ENCODE assay signal across 21 cellular contexts in the genomic region with DNA sequence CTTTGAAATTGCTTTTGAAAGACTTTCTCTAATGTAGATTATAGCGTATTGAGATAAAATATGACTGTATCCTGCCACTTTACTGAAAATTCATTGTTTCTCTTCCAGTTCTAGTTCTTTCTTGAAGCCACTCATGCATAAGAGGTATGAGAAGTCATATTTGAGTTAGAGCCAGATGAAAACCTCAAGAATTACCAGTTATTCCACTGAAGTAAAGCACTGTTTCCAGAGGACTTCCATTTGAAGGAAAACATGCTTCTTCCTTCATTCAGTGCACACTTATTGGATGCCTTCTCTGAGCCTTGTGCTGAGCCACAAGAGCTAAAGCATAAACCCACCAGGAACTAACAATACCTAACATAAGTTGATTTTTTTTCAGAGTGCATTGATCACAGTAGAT.
"Had no signal": no experiment of that assay in that cellular context is flagged by ENCODE, and none has a peak within 500 bp of the region (broad histone marks: within the 10 kb centered on the region; RNA-seq: fewer than 3 reads in every experiment).

No MANE protein-coding gene starts in this region.

- H3K36me3 ChIP-seq: breast epithelium, thoracic aorta, upper lobe of left lung had no signal

- H3K4me1 ChIP-seq: breast epithelium, upper lobe of left lung had no signal

- DNase-seq: activated B cell treated with CpG ODN at 0.5 μM for 24 hours; activated CD4-positive, alpha-beta memory T cell treated with anti-CD3 and anti-CD28 coated beads, Interleukin-2, amount 10 ng/mL, durations not matched to agents 7 days and 5 days; activated CD4-positive, alpha-beta T cell treated with anti-CD3 and anti-CD28 coated beads for 48 hours; activated CD8-positive, alpha-beta memory T cell treated with anti-CD3 and anti-CD28 coated beads, Interleukin-2, amount 10 ng/mL, durations not matched to agents 7 days and 5 days; activated naive CD4-positive, alpha-beta T cell; activated naive CD8-positive, alpha-beta T cell treated with anti-CD3 and anti-CD28 coated beads, Interleukin-2, amount 10 ng/mL, durations not matched to agents 7 days and 5 days; activated T-cell treated with anti-CD3 and anti-CD28 coated beads, Interleukin-2, amount 50 U/mL, for 1 hour; cortex of kidney; effector CD4-positive, alpha-beta T cell; left colon; nucleus accumbens; retina; stimulated activated CD4-positive, alpha-beta T cell treated with anti-CD3 and anti-CD28 coated beads, Interleukin-15, amount 100 ng/mL, for 24 hours; stimulated activated CD4-positive, alpha-beta T cell treated with anti-CD3 and anti-CD28 coated beads, Interleukin-2, amount 100 ng/mL, for 48 hours; T-cell; T-helper 9 cell; upper lobe of left lung had no signal

- H3K27me3 ChIP-seq: breast epithelium, upper lobe of left lung had no signal

- H3K27ac ChIP-seq: breast epithelium, skin epidermis, thoracic aorta, upper lobe of left lung had no signal

- H3K9me3 ChIP-seq: breast epithelium, thoracic aorta, upper lobe of left lung had no signal

- H3K4me3 ChIP-seq: breast epithelium, lung, skin epidermis, thoracic aorta, upper lobe of left lung had no signal
